ENCODE assay signal across 23 cellular contexts in genomic region chr4:40530961-40531635, GRCh38.
DNase-seq lines count a peak whose midpoint lies in the region; ATAC-seq and TF ChIP-seq lines count a peak whose summit lies in the region.
"Had no signal": no experiment of that assay in that cellular context is flagged by ENCODE, and none has a peak within 500 bp of the region (broad histone marks: within the 10 kb centered on the region; RNA-seq: fewer than 3 reads in every experiment).

No MANE protein-coding gene starts in this region.

- peaks cover 0 to 3% of the 10 kb centered on the region in 2 donors for H3K36me3 ChIP-seq in lung (ENCODE audit: control insufficient read depth in 2 of 2, insufficient read depth in 2 of 2, low read length in 2 of 2)
- H3K36me3 ChIP-seq: right lobe of liver, upper lobe of left lung had no signal

- H3K27ac ChIP-seq in lung (ENCODE audit: low read depth in 1 of 2, low read length in 1 of 2) = no peak overlapping the region
- H3K27ac ChIP-seq: KMS-11, parathyroid adenoma, right lobe of liver, upper lobe of left lung had no signal

- TF ChIP-seq CTCF in lung (IDR thresholded peaks at IDR 0.05; ENCODE audit: control extremely low read depth, extremely low read depth) (no peak), type B pancreatic cell (conservative IDR thresholded peaks at IDR 0.05) (no peak)

- no peaks in the 10 kb centered on the region for H3K36me3 Mint-ChIP-seq in activated naive CD8-positive, alpha-beta T cell treated with anti-CD3 and anti-CD28 coated beads for 36 hours
- H3K36me3 Mint-ChIP-seq in type B pancreatic cell = no peaks in the 10 kb centered on the region

- DNase-seq in Right ventricle myocardium superior (no peak), cardiac septum (ENCODE audit: low spot score) (no peak), lung (ENCODE audit: low spot score) (no peak), type B pancreatic cell (ENCODE audit: extremely low spot score, unreplicated experiment) (no peak), head of caudate nucleus (no peak), NCI-H1930 (lab: John Stamatoyannopoulos, UW) (no peak)
- DNase-seq in activated naive CD8-positive, alpha-beta T cell treated with anti-CD3 and anti-CD28 coated beads for 36 hours = no peak
- DNase-seq: 8988T; activated CD4-positive, alpha-beta T cell treated with anti-CD3 and anti-CD28 coated beads, Interleukin-2, amount 50 U/mL, for 48 hours; activated CD4-positive, CD25-positive, alpha-beta regulatory T cell; activated CD8-positive, alpha-beta memory T cell treated with anti-CD3 and anti-CD28 coated beads, Interleukin-2, amount 50 U/mL, for 4 hours; activated effector memory CD4-positive, alpha-beta T cell treated with Interleukin-2 at 50 U/mL for 16 hours; GOT3; midbrain; NCI-H1694 treated with DMSO at 0.1 percent for 48 hours; NCI-H526 treated with DMSO at 0.1 percent for 48 hours; right lobe of liver; upper lobe of left lung had no signal

- H3K27ac Mint-ChIP-seq in activated naive CD8-positive, alpha-beta T cell treated with anti-CD3 and anti-CD28 coated beads for 36 hours = peak overlapping the region; percentile 22
- peak overlapping the region; percentile 76 for H3K27ac Mint-ChIP-seq in type B pancreatic cell
- H3K27ac Mint-ChIP-seq: nephron; T-helper 1 cell treated with Interleukin-12 subunit alpha and Interleukin-12 subunit beta and Interleukin-4 antibody, amounts not matched to agents 30 μg/mL and 1 μg/mL, for 36 hours had no signal

- peaks cover 2% of the 10 kb centered on the region for H3K4me1 Mint-ChIP-seq in activated naive CD8-positive, alpha-beta T cell treated with anti-CD3 and anti-CD28 coated beads for 36 hours
- peaks cover 9% of the 10 kb centered on the region for H3K4me1 Mint-ChIP-seq in type B pancreatic cell (ENCODE audit: unreplicated experiment)

- no peaks in the 10 kb centered on the region for H3K27me3 Mint-ChIP-seq in activated naive CD8-positive, alpha-beta T cell treated with anti-CD3 and anti-CD28 coated beads for 36 hours
- no peaks in the 10 kb centered on the region for H3K27me3 Mint-ChIP-seq in type B pancreatic cell

- H3K4me3 ChIP-seq in lung = no peak overlapping the region
- H3K4me3 ChIP-seq: right lobe of liver, upper lobe of left lung had no signal

- no peaks in the 10 kb centered on the region for H3K9me3 Mint-ChIP-seq in activated naive CD8-positive, alpha-beta T cell treated with anti-CD3 and anti-CD28 coated beads for 36 hours
- H3K9me3 Mint-ChIP-seq in type B pancreatic cell = no peaks in the 10 kb centered on the region
- H3K9me3 Mint-ChIP-seq: nephron; T-helper 1 cell treated with Interleukin-12 subunit alpha and Interleukin-12 subunit beta and Interleukin-4 antibody, amounts not matched to agents 30 μg/mL and 1 μg/mL, for 36 hours had no signal

- intact Hi-C loops in Right ventricle myocardium superior (cut with DNase I) = no loop called here
- intact Hi-C loops in cardiac septum (cut with DNase I) = no loop called here
- intact Hi-C loops in head of caudate nucleus (cut with DNase I) = no loop called here

- no peaks in the 10 kb centered on the region for H3K27me3 ChIP-seq in lung (ENCODE audit: control insufficient read depth, insufficient read depth)
- H3K27me3 ChIP-seq: right lobe of liver, upper lobe of left lung had no signal

- ATAC-seq in Right ventricle myocardium superior (ENCODE audit: poor library complexity) = peak; percentile 22
- peak; percentile 11 for ATAC-seq in lung (ENCODE audit: insufficient read depth, low FRiP score)
- no peak for ATAC-seq in GM18873 (IDR thresholded peaks at IDR 0.05; ENCODE audit: low FRiP score, unreplicated experiment)

- H3K4me3 Mint-ChIP-seq in activated naive CD8-positive, alpha-beta T cell treated with anti-CD3 and anti-CD28 coated beads for 36 hours = no peak overlapping the region
- H3K4me3 Mint-ChIP-seq in type B pancreatic cell = no peak overlapping the region
- H3K4me3 Mint-ChIP-seq: nephron; T-helper 1 cell treated with Interleukin-12 subunit alpha and Interleukin-12 subunit beta and Interleukin-4 antibody, amounts not matched to agents 30 μg/mL and 1 μg/mL, for 36 hours had no signal

- no peaks in the 10 kb centered on the region for H3K9me3 ChIP-seq in lung (ENCODE audit: control insufficient read depth in 2 of 2, insufficient read depth in 1 of 2, low read length in 1 of 2)
- H3K9me3 ChIP-seq: right lobe of liver, upper lobe of left lung had no signal

- peaks cover 0 to under 1% of the 10 kb centered on the region in 2 donors for H3K4me1 ChIP-seq in lung (ENCODE audit: control insufficient read depth in 2 of 2, insufficient read depth in 2 of 2, low read length in 2 of 2)

- WGBS in lung, 2 donors = 89 to 96% methylated on average over 10 of the region's 10 CpGs
